13 cellular contexts compared by ENCODE assay signal in the genomic region with DNA sequence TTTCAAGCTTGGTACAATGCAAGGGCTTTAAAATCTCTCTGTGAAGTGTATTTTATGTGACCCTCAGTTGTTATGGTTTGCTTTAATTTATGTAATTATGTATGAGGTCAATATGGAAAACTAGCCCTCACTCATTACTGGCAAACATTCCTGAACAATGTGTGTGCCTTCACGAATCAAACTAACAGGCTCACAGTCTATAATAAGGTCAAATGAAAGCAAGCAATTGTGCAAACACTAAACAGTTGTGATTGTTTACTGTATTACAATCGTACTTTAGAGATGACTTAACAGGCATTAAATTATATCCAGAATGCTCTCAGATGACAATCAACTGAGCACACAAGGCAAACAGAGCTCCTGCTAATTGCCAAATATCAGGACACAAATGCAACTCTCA. TPM values are rescaled to one million over a fixed set of nuclear protein-coding genes. Genes with fewer than 3 reads are reported as not detected.
DNase-seq lines count a peak whose midpoint lies in the region; ATAC-seq and TF ChIP-seq lines count a peak whose summit lies in the region.
"Had no signal": no experiment of that assay in that cellular context is flagged by ENCODE, and none has a peak within 500 bp of the region (broad histone marks: within the 10 kb centered on the region; RNA-seq: fewer than 3 reads in every experiment).

No MANE protein-coding gene starts in this region.

- no peaks in the 10 kb centered on the region for H3K27me3 ChIP-seq in RWPE2 (ENCODE audit: insufficient read depth, poor library complexity, severe bottlenecking)
- H3K27me3 ChIP-seq in gastrocnemius medialis: no peaks in the 10 kb centered on the region
- H3K27me3 ChIP-seq in GM23338 (ENCODE audit: insufficient read depth): no peaks in the 10 kb centered on the region
- H3K27me3 ChIP-seq: heart left ventricle had no signal

- no peak overlapping the region for H2AFZ ChIP-seq in GM23338

- H3K27ac ChIP-seq in RWPE2 (ENCODE audit: poor library complexity, severe bottlenecking) (no peak overlapping the region), gastrocnemius medialis (no peak overlapping the region), GM23338 (ENCODE audit: low read depth) (no peak overlapping the region)

- intact Hi-C loops in gastrocnemius medialis (cut with DNase I; ENCODE audit: low total_unique reads): no loop called here

- no peak overlapping the region for H3K27ac Mint-ChIP-seq in GM23338
- H3K27ac Mint-ChIP-seq: stimulated activated memory B cell treated with anti-CD40 and anti-IgM and Interleukin-4, amounts not matched to agents 10 μg/mL and 1 μg/mL and 100 μg/mL, for 72 hours had no signal

- no peaks in the 10 kb centered on the region for H4K20me1 ChIP-seq in GM23338 (replicated peaks; ENCODE audit: insufficient read depth)

- H3K4me3 ChIP-seq in RWPE2 (ENCODE audit: severe bottlenecking) (no peak overlapping the region), fibroblast of mammary gland (ENCODE audit: control insufficient read depth, low read depth, low read length) (no peak overlapping the region), gastrocnemius medialis (no peak overlapping the region), GM23338 (no peak overlapping the region)
- H3K4me3 ChIP-seq: heart left ventricle had no signal

- H3K9me3 ChIP-seq in RWPE2 (ENCODE audit: severe bottlenecking): no peaks in the 10 kb centered on the region
- no peaks in the 10 kb centered on the region for H3K9me3 ChIP-seq in gastrocnemius medialis
- H3K9me3 ChIP-seq: heart left ventricle had no signal

- H3K27me3 Mint-ChIP-seq in GM23338 (ENCODE audit: insufficient read depth, low read depth, poor library complexity): no peaks in the 10 kb centered on the region
- H3K27me3 Mint-ChIP-seq: stimulated activated memory B cell treated with anti-CD40 and anti-IgM and Interleukin-4, amounts not matched to agents 10 μg/mL and 1 μg/mL and 100 μg/mL, for 72 hours had no signal

- H3K4me1 ChIP-seq in RWPE2 (ENCODE audit: insufficient read depth, poor library complexity, severe bottlenecking): no peaks in the 10 kb centered on the region
- H3K4me1 ChIP-seq in gastrocnemius medialis: peaks cover 11 to 22% of the 10 kb centered on the region in 2 donors
- no peaks in the 10 kb centered on the region for H3K4me1 ChIP-seq in GM23338 (ENCODE audit: insufficient read depth)

- DNase-seq in DMS 273 (lab: John Stamatoyannopoulos, UW; ENCODE audit: unreplicated experiment) (peak; percentile 26), DMS 273 treated with DMSO at 0.1 percent for 48 hours (lab: John Stamatoyannopoulos, UW) (no peak), RWPE2 (ENCODE audit: low spot score) (no peak), fibroblast of mammary gland (ENCODE audit: low read depth) (peak; percentile 75), gastrocnemius medialis (no peak), NCI-H1436 (lab: John Stamatoyannopoulos, UW) (no peak), GM23338 (ENCODE audit: low spot score) (no peak)
- DNase-seq: activated T-cell treated with anti-CD3 and anti-CD28 coated beads for 4 hours; caudate nucleus; heart left ventricle; stimulated activated CD4-positive, alpha-beta T cell treated with anti-CD3 and anti-CD28 coated beads, Interleukin-15, amount 100 ng/mL, for 24 hours had no signal

- H3F3A ChIP-seq in GM23338 (replicated peaks; ENCODE audit: low read depth): no peaks in the 10 kb centered on the region

- ATAC-seq in RWPE2 (ENCODE audit: low read depth) (peak; percentile 71), gastrocnemius medialis (peak; percentile 83 to 95), GM19324 (IDR thresholded peaks at IDR 0.05; ENCODE audit: low FRiP score, unreplicated experiment) (no peak), GM23338 (no peak)
- ATAC-seq: heart left ventricle; stimulated activated memory B cell treated with anti-CD40 and anti-IgM and Interleukin-4, amounts not matched to agents 10 μg/mL and 1 μg/mL and 100 μg/mL, for 72 hours had no signal

- peaks cover 8% of the 10 kb centered on the region; the same call in 2 of the 3 replicates for H3K4me1 Mint-ChIP-seq in GM23338
- H3K4me1 Mint-ChIP-seq: stimulated activated memory B cell treated with anti-CD40 and anti-IgM and Interleukin-4, amounts not matched to agents 10 μg/mL and 1 μg/mL and 100 μg/mL, for 72 hours had no signal

- no peaks in the 10 kb centered on the region for H3K79me2 ChIP-seq in GM23338 (replicated peaks; ENCODE audit: insufficient read depth)

- no peak for TF ChIP-seq POLR2A in gastrocnemius medialis (IDR thresholded peaks at IDR 0.05)

- H3K36me3 ChIP-seq in RWPE2 (ENCODE audit: low read depth) (no peaks in the 10 kb centered on the region), gastrocnemius medialis (no peaks in the 10 kb centered on the region), GM23338 (ENCODE audit: insufficient read depth) (no peaks in the 10 kb centered on the region)
- H3K36me3 ChIP-seq: heart left ventricle had no signal

- no peaks in the 10 kb centered on the region for H3K9me3 Mint-ChIP-seq in GM23338
- H3K9me3 Mint-ChIP-seq: stimulated activated memory B cell treated with anti-CD40 and anti-IgM and Interleukin-4, amounts not matched to agents 10 μg/mL and 1 μg/mL and 100 μg/mL, for 72 hours had no signal

- no peaks in the 10 kb centered on the region for H3K36me3 Mint-ChIP-seq in GM23338 (ENCODE audit: low read depth)
- H3K36me3 Mint-ChIP-seq: stimulated activated memory B cell treated with anti-CD40 and anti-IgM and Interleukin-4, amounts not matched to agents 10 μg/mL and 1 μg/mL and 100 μg/mL, for 72 hours had no signal

- H3K4me2 ChIP-seq in GM23338: no peak overlapping the region

- no peaks in the 10 kb centered on the region for H3K9me2 ChIP-seq in GM23338 (ENCODE audit: insufficient read depth)

- TF ChIP-seq CTCF in RWPE2 (IDR thresholded peaks at IDR 0.05; ENCODE audit: poor library complexity, severe bottlenecking) (no peak), fibroblast of mammary gland (conservative IDR thresholded peaks at IDR 0.05; ENCODE audit: control insufficient read depth, insufficient read depth, low read depth, low read length) (no peak), gastrocnemius medialis (IDR thresholded peaks at IDR 0.05 in 4 of 5, conservative IDR thresholded peaks at IDR 0.05 in 1 of 5) (no peak), GM23338 (conservative IDR thresholded peaks at IDR 0.05; ENCODE audit: low read depth in 2 of 2) (no peak)

- H3K4me3 Mint-ChIP-seq in GM23338: no peak overlapping the region
- H3K4me3 Mint-ChIP-seq: stimulated activated memory B cell treated with anti-CD40 and anti-IgM and Interleukin-4, amounts not matched to agents 10 μg/mL and 1 μg/mL and 100 μg/mL, for 72 hours had no signal

- in situ Hi-C loops in gastrocnemius medialis (cut with MboI; ENCODE audit: low sequenced_read_pairs in 4 of 4): no loop called here

TF ChIP-seq in GM23338, 12 proteins besides CTCF, POLR2A, EP300 and RAD21 (continues in another document):
- TF ChIP-seq, protein P1, sequence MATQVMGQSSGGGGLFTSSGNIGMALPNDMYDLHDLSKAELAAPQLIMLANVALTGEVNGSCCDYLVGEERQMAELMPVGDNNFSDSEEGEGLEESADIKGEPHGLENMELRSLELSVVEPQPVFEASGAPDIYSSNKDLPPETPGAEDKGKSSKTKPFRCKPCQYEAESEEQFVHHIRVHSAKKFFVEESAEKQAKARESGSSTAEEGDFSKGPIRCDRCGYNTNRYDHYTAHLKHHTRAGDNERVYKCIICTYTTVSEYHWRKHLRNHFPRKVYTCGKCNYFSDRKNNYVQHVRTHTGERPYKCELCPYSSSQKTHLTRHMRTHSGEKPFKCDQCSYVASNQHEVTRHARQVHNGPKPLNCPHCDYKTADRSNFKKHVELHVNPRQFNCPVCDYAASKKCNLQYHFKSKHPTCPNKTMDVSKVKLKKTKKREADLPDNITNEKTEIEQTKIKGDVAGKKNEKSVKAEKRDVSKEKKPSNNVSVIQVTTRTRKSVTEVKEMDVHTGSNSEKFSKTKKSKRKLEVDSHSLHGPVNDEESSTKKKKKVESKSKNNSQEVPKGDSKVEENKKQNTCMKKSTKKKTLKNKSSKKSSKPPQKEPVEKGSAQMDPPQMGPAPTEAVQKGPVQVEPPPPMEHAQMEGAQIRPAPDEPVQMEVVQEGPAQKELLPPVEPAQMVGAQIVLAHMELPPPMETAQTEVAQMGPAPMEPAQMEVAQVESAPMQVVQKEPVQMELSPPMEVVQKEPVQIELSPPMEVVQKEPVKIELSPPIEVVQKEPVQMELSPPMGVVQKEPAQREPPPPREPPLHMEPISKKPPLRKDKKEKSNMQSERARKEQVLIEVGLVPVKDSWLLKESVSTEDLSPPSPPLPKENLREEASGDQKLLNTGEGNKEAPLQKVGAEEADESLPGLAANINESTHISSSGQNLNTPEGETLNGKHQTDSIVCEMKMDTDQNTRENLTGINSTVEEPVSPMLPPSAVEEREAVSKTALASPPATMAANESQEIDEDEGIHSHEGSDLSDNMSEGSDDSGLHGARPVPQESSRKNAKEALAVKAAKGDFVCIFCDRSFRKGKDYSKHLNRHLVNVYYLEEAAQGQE (IDR thresholded peaks at IDR 0.05; ENCODE audit: unreplicated experiment): no peak

RNA-seq across cellular contexts. Expression of a gene that starts 29.6 kb away (rescaled TPM):
- 1 to 10 TPM; 4.4 to 9.8 (median 6.2) TPM for total RNA-seq in gastrocnemius medialis
- total RNA-seq in GM23338 (2014; rRNA removed; shearing (Covaris generic)): 19.7 and 20.2 TPM in 2 replicates
- polyA plus RNA-seq in GM23338 (2016; fragmentation: Nextera tagmentation; extraction: Ambion mirVana): 6.0 and 6.7 TPM in 2 replicates

Comparison
In these comparisons a context has a peak if more than half of its experiments do, and no peak if none do; other contexts are left out.
1. DNase-seq: peak in DMS 273 (single experiment) and fibroblast of mammary gland (single experiment); none in DMS 273 treated with DMSO at 0.1 percent for 48 hours (single experiment), RWPE2 (single experiment), gastrocnemius medialis (0 of 2), NCI-H1436 (single experiment) and GM23338 (single experiment).
2. ATAC-seq: peak in RWPE2 (single experiment) and gastrocnemius medialis (2 of 2); none in GM19324 (single experiment) and GM23338 (single experiment).